7 cellular contexts compared by ENCODE assay signal in the genomic region with DNA sequence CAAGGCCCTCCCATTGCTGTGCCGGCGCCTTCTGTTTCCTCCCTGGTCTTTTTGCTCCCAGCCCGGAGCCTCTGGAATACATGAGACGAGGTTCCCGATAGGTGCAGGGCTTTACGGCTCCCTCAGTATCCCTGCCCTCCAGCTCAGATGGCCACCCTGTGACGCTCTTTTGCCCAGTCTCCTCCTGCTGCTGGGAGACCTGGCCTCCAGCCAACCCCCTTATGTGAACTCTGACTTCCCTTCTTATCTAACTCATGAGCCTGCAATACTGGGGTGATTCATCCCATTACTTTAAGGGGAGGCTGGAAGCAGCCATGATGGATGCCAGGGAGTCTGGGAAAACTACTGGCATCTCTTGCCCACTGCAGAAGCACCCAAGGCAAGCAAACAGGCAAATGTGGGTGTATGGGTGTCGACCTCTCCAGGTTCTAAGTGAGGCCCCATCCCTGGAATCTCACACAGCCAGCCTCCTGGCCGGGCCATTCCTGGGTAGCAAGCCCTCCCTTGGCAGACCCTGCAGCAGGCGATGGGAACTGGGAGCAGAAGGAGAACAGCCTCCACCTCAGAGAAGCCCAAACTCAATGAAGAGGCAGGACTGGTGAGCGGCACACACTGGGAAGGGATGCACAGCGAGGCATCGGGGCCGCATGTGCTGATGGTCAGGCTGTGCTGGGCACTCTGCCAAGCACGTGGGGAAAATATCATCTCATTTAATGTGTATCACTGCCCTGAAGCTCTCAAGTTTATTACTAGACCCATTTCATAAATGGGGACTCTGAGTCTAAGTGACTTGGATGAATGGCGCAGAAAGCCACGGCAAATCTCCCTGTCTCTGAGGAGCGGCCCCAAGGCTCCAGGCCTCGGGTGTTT.
DNase-seq lines count a peak whose midpoint lies in the region; ATAC-seq and TF ChIP-seq lines count a peak whose summit lies in the region.

No MANE protein-coding gene starts in this region.

- H3K9me3 ChIP-seq in hepatocyte (ENCODE audit: low read depth) (no peaks in the 10 kb centered on the region), subcutaneous abdominal adipose tissue (ENCODE audit: control insufficient read depth in 5 of 5, low read length in 5 of 5) (no peaks in the 10 kb centered on the region)

- peak overlapping the region; percentile 62 for H3K27ac Mint-ChIP-seq in activated naive CD8-positive, alpha-beta T cell treated with anti-CD3 and anti-CD28 coated beads, Interleukin-2, amount 50 U/mL, for 24 hours

- H3K9me3 Mint-ChIP-seq in activated naive CD8-positive, alpha-beta T cell treated with anti-CD3 and anti-CD28 coated beads, Interleukin-2, amount 50 U/mL, for 24 hours = no peaks in the 10 kb centered on the region

- peak overlapping the region in 3 of 5 donors; percentile 33 to 73 (median 58) for H3K9ac ChIP-seq in subcutaneous abdominal adipose tissue (ENCODE audit: low read length in 5 of 5)

- H3K4me2 ChIP-seq in hepatocyte = no peak overlapping the region

- ATAC-seq in activated naive CD8-positive, alpha-beta T cell treated with anti-CD3 and anti-CD28 coated beads, Interleukin-2, amount 50 U/mL, for 24 hours = no peak
- ATAC-seq in GM18498 (IDR thresholded peaks at IDR 0.05; ENCODE audit: unreplicated experiment) = no peak
- no peak for ATAC-seq in HG02798 (IDR thresholded peaks at IDR 0.05; ENCODE audit: poor library complexity, unreplicated experiment)
- ATAC-seq in GM18909 (IDR thresholded peaks at IDR 0.05; ENCODE audit: poor library complexity, unreplicated experiment) = no peak

- peaks cover 80% of the 10 kb centered on the region for H3K4me1 Mint-ChIP-seq in activated naive CD8-positive, alpha-beta T cell treated with anti-CD3 and anti-CD28 coated beads, Interleukin-2, amount 50 U/mL, for 24 hours

- H3K4me1 ChIP-seq in hepatocyte (ENCODE audit: insufficient read depth) (peaks cover 22% of the 10 kb centered on the region), subcutaneous abdominal adipose tissue (ENCODE audit: control insufficient read depth in 5 of 5, insufficient read depth in 5 of 5, low read length in 5 of 5) (peaks cover 42 to 91% (median 74%) of the 10 kb centered on the region in 5 donors)

- no peak for TF ChIP-seq CTCF in hepatocyte (IDR thresholded peaks at IDR 0.05; ENCODE audit: poor library complexity)

- no peaks in the 10 kb centered on the region for H3K9me2 ChIP-seq in hepatocyte (replicated peaks; ENCODE audit: insufficient read depth)

- no peaks in the 10 kb centered on the region for H3K27me3 Mint-ChIP-seq in activated naive CD8-positive, alpha-beta T cell treated with anti-CD3 and anti-CD28 coated beads, Interleukin-2, amount 50 U/mL, for 24 hours

- H4K20me1 ChIP-seq in hepatocyte (ENCODE audit: insufficient read depth, poor library complexity, severe bottlenecking) = peaks cover 2% of the 10 kb centered on the region

- no peak overlapping the region for H2AFZ ChIP-seq in hepatocyte

- peaks cover 39% of the 10 kb centered on the region for H3K79me2 ChIP-seq in hepatocyte

- H3K4me3 ChIP-seq in hepatocyte = no peak overlapping the region
- H3K4me3 ChIP-seq in subcutaneous abdominal adipose tissue (ENCODE audit: low read depth in 1 of 5, low read length in 5 of 5) = peak overlapping the region in 2 of 5 donors; percentile 6 to 9

- DNase-seq in HUDEP-2 (lab: John Stamatoyannopoulos, UW; ENCODE audit: unreplicated experiment in 76 of 76) = peak in 61 of 76 experiments; percentile 7 to 67 (median 41)
- DNase-seq in activated naive CD8-positive, alpha-beta T cell treated with anti-CD3 and anti-CD28 coated beads, Interleukin-2, amount 50 U/mL, for 24 hours = no peak
- peak; percentile 80 for DNase-seq in hepatocyte (ENCODE audit: low spot score)

- H3K27ac ChIP-seq in hepatocyte = peak overlapping the region; percentile 39
- H3K27ac ChIP-seq in subcutaneous abdominal adipose tissue (ENCODE audit: low read depth, low read length) = peak overlapping the region; percentile 88

- 91% methylated on average over 19 of the region's 19 CpGs for WGBS in hepatocyte (ENCODE audit: low lambda C conversion rate, missing lambda C conversion rate)

- H3K36me3 ChIP-seq in hepatocyte (replicated peaks; ENCODE audit: insufficient read depth, low read depth) (no peaks in the 10 kb centered on the region), subcutaneous abdominal adipose tissue (ENCODE audit: control insufficient read depth in 5 of 5, insufficient read depth in 5 of 5, low read length in 5 of 5) (peaks cover 0 to 16% (median 4%) of the 10 kb centered on the region in 5 donors)

- H3K27me3 ChIP-seq in hepatocyte (no peaks in the 10 kb centered on the region), subcutaneous abdominal adipose tissue (ENCODE audit: control insufficient read depth in 5 of 5, insufficient read depth in 4 of 5, low read length in 5 of 5) (peaks cover 0 to 4% (median 0%) of the 10 kb centered on the region in 5 donors)

- no peaks in the 10 kb centered on the region for H3K36me3 Mint-ChIP-seq in activated naive CD8-positive, alpha-beta T cell treated with anti-CD3 and anti-CD28 coated beads, Interleukin-2, amount 50 U/mL, for 24 hours (ENCODE audit: low read depth)

- H3K4me3 Mint-ChIP-seq in activated naive CD8-positive, alpha-beta T cell treated with anti-CD3 and anti-CD28 coated beads, Interleukin-2, amount 50 U/mL, for 24 hours = no peak overlapping the region
